ENCODE assay signal across 6 cellular contexts in the genomic region with DNA sequence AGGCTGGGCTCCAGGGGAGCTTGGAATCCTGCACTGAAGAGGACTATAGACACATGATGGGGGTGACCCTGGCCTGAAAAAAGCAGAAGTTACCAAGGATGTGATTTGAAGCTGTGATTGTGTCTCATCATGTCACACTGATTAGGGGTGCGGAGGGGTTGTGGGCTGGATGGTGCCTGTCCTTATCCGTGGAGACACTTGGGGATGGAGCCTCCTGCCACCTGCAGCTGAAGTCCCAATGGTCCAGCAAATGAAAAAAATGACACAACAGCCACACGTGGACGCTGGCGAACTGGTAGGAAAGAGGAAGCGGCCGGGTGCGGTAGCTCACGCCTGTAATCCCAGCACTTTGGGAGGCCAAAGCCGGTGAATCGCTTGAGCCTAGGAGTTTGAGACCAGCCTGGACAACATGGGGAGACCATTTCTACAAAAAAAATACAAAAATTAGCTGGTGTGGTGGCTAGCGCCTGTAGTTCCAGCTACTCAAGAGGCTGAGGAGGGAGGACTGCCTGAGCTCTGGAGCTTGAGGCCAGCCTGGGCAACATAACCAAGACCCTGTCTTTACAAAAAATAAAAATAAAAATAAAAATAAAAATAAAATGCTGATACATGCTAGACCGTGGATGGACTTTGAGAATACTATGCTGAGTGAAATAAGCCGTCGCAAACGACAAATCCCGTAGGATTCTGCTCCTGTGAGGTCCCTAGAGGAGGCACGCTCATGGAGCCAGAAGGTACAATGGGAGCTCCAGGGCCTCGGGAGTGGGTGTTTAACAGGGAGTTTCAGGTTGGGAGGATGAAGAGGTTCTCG. TPM values are rescaled to one million over a fixed set of nuclear protein-coding genes. Genes with fewer than 3 reads are reported as not detected.
DNase-seq lines count a peak whose midpoint lies in the region; ATAC-seq and TF ChIP-seq lines count a peak whose summit lies in the region.

No MANE protein-coding gene starts in this region.

- POLR2A ChIA-PET in WTC11 (lab: Charles Lee), result interaction anchor here (1.0 to 1.3 kb wide), 4 partner anchors 9 to 83 kb away, joined by 3 to 11 read pairs (median 4); no protein-coding TSS in a partner anchor

- H3K4me1 Mint-ChIP-seq in WTC11 (peaks cover 13% of the 10 kb centered on the region; the same call in 1 of the 2 replicates), memory B cell (peaks cover 26% of the 10 kb centered on the region)

- H3K36me3 Mint-ChIP-seq in WTC11 (no peaks in the 10 kb centered on the region), memory B cell (peaks cover 9% of the 10 kb centered on the region)

- peak overlapping the region; percentile 98 for H3K27ac Mint-ChIP-seq in WTC11
- H3K27ac Mint-ChIP-seq in memory B cell, result peak overlapping the region; percentile 95

- no peaks in the 10 kb centered on the region for H3K9me3 Mint-ChIP-seq in WTC11
- H3K9me3 Mint-ChIP-seq in memory B cell, result no peaks in the 10 kb centered on the region

- ATAC-seq in HG02588 (IDR thresholded peaks at IDR 0.05; ENCODE audit: unreplicated experiment), result peak; percentile 0
- peak; percentile 0; the same call in 1 of the 2 replicates for ATAC-seq in WTC11
- ATAC-seq in memory B cell (ENCODE audit: low read depth), result no peak

- no peak for TF ChIP-seq CTCF in WTC11 (IDR thresholded peaks at IDR 0.05)

- CTCF ChIA-PET in WTC11 (lab: Charles Lee), result interaction anchor here (0.6 to 4.3 kb wide), 21 partner anchors 8 to 267 kb away, joined by 3 to 39 read pairs (median 6); partner anchors contain the start of genes ARF1, GJC2 and GUK1

- H3K27me3 Mint-ChIP-seq in WTC11 (ENCODE audit: low read depth) (peaks cover 6% of the 10 kb centered on the region), memory B cell (no peaks in the 10 kb centered on the region)

- DNase-seq in WTC11 (ENCODE audit: low spot score) (no peak), memory B cell (ENCODE audit: low spot score in 2 of 2) (no peak), NCI-H2081 treated with DMSO at 0.1 percent for 48 hours (lab: John Stamatoyannopoulos, UW) (no peak), COLO829 (ENCODE audit: low spot score) (no peak), HT-29 (ENCODE audit: low spot score) (no peak)

- H3K4me3 Mint-ChIP-seq in WTC11 (peak overlapping the region; percentile 85), memory B cell (peak overlapping the region; percentile 91)

TF ChIP-seq in WTC11, 78 proteins besides CTCF, POLR2A, EP300 and RAD21:
- TF ChIP-seq ZNF263 (CRISPR knock-in tag; IDR thresholded peaks at IDR 0.05; ENCODE audit: low read depth), result no peak
- peak; percentile 53; the same call in 1 of the 2 replicates for TF ChIP-seq HMGA2 (CRISPR knock-in tag; IDR thresholded peaks at IDR 0.05)

RNA-seq across cellular contexts. Expression of gene IBA57, which starts 0.8 kb away (rescaled TPM):
- total RNA-seq in WTC11 (2021), result 11.4 to 12.5 TPM (median 12.1 TPM) in 3 replicates
- 16.5 and 30.4 TPM in 2 replicates for total RNA-seq in HT-29 (2014; rRNA removed; shearing (Covaris generic))

RNA-seq across cellular contexts. Expression of gene GJC2, which starts 15.0 kb away (rescaled TPM):
- total RNA-seq in WTC11 (2021), result 0.72 to 1.2 TPM (median 0.87 TPM) in 3 replicates
- 45.3 and 48.4 TPM in 2 replicates for total RNA-seq in HT-29 (2014; rRNA removed; shearing (Covaris generic))

RNA-seq across cellular contexts. Expression of gene GUK1, which starts 24.7 kb away (rescaled TPM):
- total RNA-seq in WTC11 (2021), result 110 to 112 TPM (median 111 TPM) in 3 replicates
- 608 and 613 TPM in 2 replicates for total RNA-seq in HT-29 (2014; rRNA removed; shearing (Covaris generic))

RNA-seq across cellular contexts. Expression of gene OBSCN, which starts 43.1 kb away (rescaled TPM):
- 38.8 to 47.7 TPM (median 47.5 TPM) in 3 replicates for total RNA-seq in WTC11 (2021)
- total RNA-seq in HT-29 (2014; rRNA removed; shearing (Covaris generic)), result 7.9 and 16.7 TPM in 2 replicates

RNA-seq across cellular contexts. Expression of gene MRPL55, which starts 55.7 kb away (rescaled TPM):
- 65.8 to 70.5 TPM (median 66.9 TPM) in 3 replicates for total RNA-seq in WTC11 (2021)
- 158 and 201 TPM in 2 replicates for total RNA-seq in HT-29 (2014; rRNA removed; shearing (Covaris generic))

Comparison
In these comparisons a context has a peak if more than half of its experiments do, and no peak if none do; other contexts are left out.
1. RNA of gene GJC2, which starts 15.0 kb away (total RNA-seq): 45.3 to 48.4 TPM in HT-29; 0.72 to 1.2 TPM in WTC11; every median in the first group is over 10 times any median in the second.